ENCODE assay signal across 8 cellular contexts in the genomic region with DNA sequence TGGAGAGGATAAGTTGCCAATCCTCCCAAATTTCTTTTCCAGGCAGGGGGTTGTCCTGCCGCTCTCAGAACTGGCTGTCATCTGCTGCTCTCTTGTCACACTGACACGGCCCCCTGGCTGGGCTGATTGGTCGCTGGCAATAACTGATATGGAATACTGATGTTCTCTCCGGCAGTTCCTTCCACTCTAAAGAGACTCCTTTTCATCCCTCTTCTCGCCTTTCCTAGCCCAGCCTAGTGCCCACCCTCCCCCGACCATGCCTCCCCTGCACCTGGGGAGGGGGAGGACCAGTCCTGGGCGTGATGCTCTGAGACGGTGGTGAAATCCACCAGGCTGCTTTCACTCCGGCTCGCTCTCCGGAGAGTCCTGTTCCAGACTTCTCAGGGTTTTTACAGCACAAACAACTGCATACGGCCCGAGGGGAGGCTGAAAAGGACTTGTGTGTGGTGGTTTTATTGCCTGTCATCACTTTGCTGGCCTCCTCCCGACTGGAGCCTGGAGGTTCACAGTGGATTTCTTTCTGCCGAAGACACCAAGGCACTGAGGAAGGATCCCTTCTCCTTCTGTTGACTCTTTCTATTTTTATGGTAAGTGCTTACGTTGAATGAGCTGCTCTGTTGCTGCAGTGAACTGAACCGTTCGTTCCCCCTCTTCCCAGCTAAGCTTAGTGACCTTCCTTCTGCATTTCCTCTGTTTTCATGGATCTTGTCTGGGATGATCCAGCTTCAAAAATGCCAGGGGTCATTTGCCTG. TPM values are rescaled to one million over a fixed set of nuclear protein-coding genes. Genes with fewer than 3 reads are reported as not detected.
A peak's percentile ranks its signal among the peaks of the same experiment; 100 is the strongest.
DNase-seq lines count a peak whose midpoint lies in the region; ATAC-seq and TF ChIP-seq lines count a peak whose summit lies in the region.

A gene (plus strand): TSS at position 336 of the 752 bp plus-strand sequence. CDS start 107,010 bp downstream, outside the sequence.

- H3K4me3 Mint-ChIP-seq in mesothelial cell of epicardium, result peak within 1 kb of the TSS; percentile 64
- no peak within 1 kb of the TSS for H3K4me3 Mint-ChIP-seq in activated T-cell treated with anti-CD3 and anti-CD28 coated beads, Interleukin-2, amount 50 U/mL, for 72 hours

- no peaks in the 10 kb centered on the region for H3K9me3 ChIP-seq in MM.1S (replicated peaks; ENCODE audit: insufficient read depth, low read length)
- H3K9me3 ChIP-seq in mammary epithelial cell (replicated peaks; ENCODE audit: insufficient read depth, low read length), result no peaks in the 10 kb centered on the region

- peak within 1 kb of the TSS; percentile 48 for H3K9ac ChIP-seq in MM.1S (ENCODE audit: low read length)
- no peak within 1 kb of the TSS for H3K9ac ChIP-seq in mammary epithelial cell (ENCODE audit: insufficient read depth, low read length)

- BruUV-seq in mammary epithelial cell (replicated peaks; lab: Mats Ljungman, UMichigan), result no TSS peak

- TF ChIP-seq CTCF in AG04449 (IDR thresholded peaks at IDR 0.05; ENCODE audit: insufficient read depth, low read length, missing control alignments), result no peak
- TF ChIP-seq CTCF in MM.1S (IDR thresholded peaks at IDR 0.05; ENCODE audit: low read length), result no peak
- no peak for TF ChIP-seq CTCF in mammary epithelial cell (conservative IDR thresholded peaks at IDR 0.05 in 1 of 2, IDR thresholded peaks at IDR 0.05 in 1 of 2; ENCODE audit: extremely low read depth in 1 of 2, insufficient read depth in 1 of 2, low read depth in 1 of 2, low read length in 2 of 2)
- TF ChIP-seq CTCF in mesothelial cell of epicardium (IDR thresholded peaks at IDR 0.05; ENCODE audit: unreplicated experiment), result no peak

- H3K27me3 ChIP-seq in MM.1S (replicated peaks; ENCODE audit: insufficient read depth, low read length), result no peaks in the 10 kb centered on the region
- no peaks in the 10 kb centered on the region for H3K27me3 ChIP-seq in mammary epithelial cell (ENCODE audit: insufficient read depth, low read length)

- in situ Hi-C loops in mammary epithelial cell (cut with MboI; ENCODE audit: low sequenced_read_pairs in 2 of 2), result no loop called here

- no peaks in the 10 kb centered on the region for H3K9me2 ChIP-seq in MM.1S (replicated peaks; ENCODE audit: insufficient read depth, low read length)

- peak within 1 kb of the TSS; percentile 77 for H3K4me2 ChIP-seq in MM.1S (ENCODE audit: low read depth, low read length)
- H3K4me2 ChIP-seq in mammary epithelial cell (ENCODE audit: insufficient read depth, low read depth, low read length), result peak within 1 kb of the TSS; percentile 66

- H3K4me1 Mint-ChIP-seq in mesothelial cell of epicardium, result peaks cover 50% of the 10 kb centered on the region
- peaks cover 4% of the 10 kb centered on the region for H3K4me1 Mint-ChIP-seq in activated T-cell treated with anti-CD3 and anti-CD28 coated beads, Interleukin-2, amount 50 U/mL, for 72 hours (ENCODE audit: low read depth)

- POLR2A ChIA-PET in AG04449 (lab: Yijun Ruan, JAX), result no interaction called here

- dilution Hi-C loops in mammary epithelial cell (cut with HindIII; ENCODE audit: low sequenced_read_pairs), result no loop called here

- DNase-seq in AG04449 (ENCODE audit: low read depth, low spot score) (no peak), MM.1S (no peak), mammary epithelial cell (peak; percentile 14), mesothelial cell of epicardium (ENCODE audit: low spot score in 2 of 2, unreplicated experiment in 2 of 2) (no peak), LoVo (ENCODE audit: low spot score) (no peak)
- no peak for DNase-seq in activated T-cell treated with anti-CD3 and anti-CD28 coated beads, Interleukin-2, amount 50 U/mL, for 72 hours
- DNase-seq in stimulated activated CD8-positive, alpha-beta memory T cell treated with anti-CD3 and anti-CD28 coated beads, Interleukin-4, amount 100 ng/mL, for 48 hours, result no peak

- no peaks in the 10 kb centered on the region for H3K36me3 Mint-ChIP-seq in mesothelial cell of epicardium
- peaks cover 0 to 2% of the 10 kb centered on the region in 2 donors for H3K36me3 Mint-ChIP-seq in activated T-cell treated with anti-CD3 and anti-CD28 coated beads, Interleukin-2, amount 50 U/mL, for 72 hours (ENCODE audit: insufficient read depth in 2 of 2)

- 14% methylated on average over 15 of the region's 18 CpGs for WGBS in mammary epithelial cell (ENCODE audit: low coverage, missing lambda C conversion rate)

- no peak within 1 kb of the TSS for H3K27ac Mint-ChIP-seq in mesothelial cell of epicardium
- H3K27ac Mint-ChIP-seq in activated T-cell treated with anti-CD3 and anti-CD28 coated beads, Interleukin-2, amount 50 U/mL, for 72 hours, result no peak within 1 kb of the TSS

- ATAC-seq in activated T-cell treated with anti-CD3 and anti-CD28 coated beads, Interleukin-2, amount 50 U/mL, for 72 hours (replicated peaks in 1 of 2), result no peak
- ATAC-seq in GM18498 (IDR thresholded peaks at IDR 0.05; ENCODE audit: unreplicated experiment), result no peak

- H3K27ac ChIP-seq in MM.1S (ENCODE audit: low read length), result peak within 1 kb of the TSS; percentile 91
- no peak within 1 kb of the TSS for H3K27ac ChIP-seq in mammary epithelial cell (ENCODE audit: insufficient read depth, low read depth, low read length)

- H3F3A ChIP-seq in MM.1S (ENCODE audit: insufficient read depth, low read length), result peaks cover 16% of the 10 kb centered on the region

- H2AFZ ChIP-seq in MM.1S (ENCODE audit: low read length), result peak within 1 kb of the TSS; percentile 65
- H2AFZ ChIP-seq in mammary epithelial cell (ENCODE audit: low read depth, low read length), result peak within 1 kb of the TSS; percentile 83

- H3K4me1 ChIP-seq in MM.1S (ENCODE audit: low read length), result peaks cover 30% of the 10 kb centered on the region
- peaks cover 10% of the 10 kb centered on the region for H3K4me1 ChIP-seq in mammary epithelial cell (ENCODE audit: insufficient read depth, low read length)

- peaks cover 26% of the 10 kb centered on the region for H3K27me3 Mint-ChIP-seq in mesothelial cell of epicardium (ENCODE audit: low read depth)
- H3K27me3 Mint-ChIP-seq in activated T-cell treated with anti-CD3 and anti-CD28 coated beads, Interleukin-2, amount 50 U/mL, for 72 hours (ENCODE audit: low read depth), result peaks cover 12% of the 10 kb centered on the region

- intact Hi-C loops in mammary epithelial cell (cut with micrococcal nuclease), result no loop called here

- CTCF ChIA-PET in AG04449 (lab: Yijun Ruan, JAX), result no interaction called here
- CTCF ChIA-PET in mammary epithelial cell (lab: Charles Lee; ENCODE audit: low non-redundant PET), result no interaction called here

- H3K79me2 ChIP-seq in MM.1S (ENCODE audit: low read length) (no peaks in the 10 kb centered on the region), mammary epithelial cell (ENCODE audit: insufficient read depth, low read length) (no peaks in the 10 kb centered on the region)

- no peaks in the 10 kb centered on the region for H3K9me3 Mint-ChIP-seq in mesothelial cell of epicardium
- H3K9me3 Mint-ChIP-seq in activated T-cell treated with anti-CD3 and anti-CD28 coated beads, Interleukin-2, amount 50 U/mL, for 72 hours, result no peaks in the 10 kb centered on the region

- H3K36me3 ChIP-seq in MM.1S (replicated peaks; ENCODE audit: insufficient read depth, low read length) (no peaks in the 10 kb centered on the region), mammary epithelial cell (ENCODE audit: insufficient read depth, low read length) (no peaks in the 10 kb centered on the region)

- H4K20me1 ChIP-seq in MM.1S (ENCODE audit: insufficient read depth, low read length) (no peaks in the 10 kb centered on the region), mammary epithelial cell (ENCODE audit: insufficient read depth, low read length) (no peaks in the 10 kb centered on the region)

- peak within 1 kb of the TSS; percentile 10; the same call in 1 of the 2 replicates for H3K4me3 ChIP-seq in AG04449 (ENCODE audit: low read depth, low read length)
- peak within 1 kb of the TSS; percentile 45 for H3K4me3 ChIP-seq in MM.1S (ENCODE audit: low read length)
- H3K4me3 ChIP-seq in mammary epithelial cell (replicated peaks in 1 of 3; ENCODE audit: insufficient read depth in 1 of 3, low read depth in 2 of 3, low read length in 3 of 3), result no peak within 1 kb of the TSS

RNA-seq across cellular contexts. Expression of the gene that starts here (rescaled TPM):
- total RNA-seq in mammary epithelial cell (1 to 10 TPM in 1 of 2 donors, not detected in 1; 2.5 TPM), mesothelial cell of epicardium (4.5 to 5.7 TPM (median 4.5 TPM) in 3 replicates)
- 2.7 TPM for polyA plus RNA-seq in mammary epithelial cell
- 7.8 TPM for polyA minus RNA-seq in mammary epithelial cell
- not detected for total RNA-seq in activated T-cell treated with anti-CD3 and anti-CD28 coated beads, Interleukin-2, amount 50 U/mL, for 72 hours

Comparison
In these comparisons a context has a peak if more than half of its experiments do, and no peak if none do; other contexts are left out.
1. H3K4me3 ChIP-seq: peak in AG04449 (single experiment) and MM.1S (single experiment); none in mammary epithelial cell (0 of 3).